14 cellular contexts compared by ENCODE assay signal in genomic region chr3:67017211-67017610, GRCh38. TPM values are rescaled to one million over a fixed set of nuclear protein-coding genes. Genes with fewer than 3 reads are reported as not detected.
DNase-seq lines count a peak whose midpoint lies in the region; ATAC-seq and TF ChIP-seq lines count a peak whose summit lies in the region.
"Had no signal": no experiment of that assay in that cellular context is flagged by ENCODE, and none has a peak within 500 bp of the region (broad histone marks: within the 10 kb centered on the region; RNA-seq: fewer than 3 reads in every experiment).

No MANE protein-coding gene starts in this region.

- no peak overlapping the region for H2BK120ac ChIP-seq in mesenchymal stem cell (ENCODE audit: low read depth, low read length)

- peak; percentile 6 for DNase-seq in AG10803 (ENCODE audit: low read depth)
- peak; percentile 55 for DNase-seq in endodermal cell
- DNase-seq in amygdala (lab: John Stamatoyannopoulos, UW): no peak
- DNase-seq in heart left ventricle: no peak
- no peak for DNase-seq in mesenchymal stem cell
- DNase-seq in posterior vena cava (ENCODE audit: low spot score): no peak
- DNase-seq: effector CD8-positive, alpha-beta T cell; GOT3; NCI-H1436 had no signal

- H3K14ac ChIP-seq in mesenchymal stem cell (ENCODE audit: low read length in 2 of 2): no peak overlapping the region

- H3K4me3 Mint-ChIP-seq in endodermal cell: no peak overlapping the region
- H3K4me3 Mint-ChIP-seq: activated naive CD8-positive, alpha-beta T cell; nephron had no signal

- H3K36me3 ChIP-seq in endodermal cell (ENCODE audit: control insufficient read depth, insufficient read depth, low read length) (no peaks in the 10 kb centered on the region), heart left ventricle (no peaks in the 10 kb centered on the region), mesenchymal stem cell (ENCODE audit: control insufficient read depth in 1 of 2, insufficient read depth in 2 of 2, low read depth in 1 of 2, low read length in 2 of 2) (no peaks in the 10 kb centered on the region)
- H3K36me3 ChIP-seq: BLaER1 had no signal

- H4K91ac ChIP-seq in mesenchymal stem cell (ENCODE audit: low read length): no peak overlapping the region

- H3K36me3 Mint-ChIP-seq in endodermal cell (ENCODE audit: low read depth): no peaks in the 10 kb centered on the region

- no peak for TF ChIP-seq POLR2A in heart left ventricle (IDR thresholded peaks at IDR 0.05)

- no peak overlapping the region for H3K4ac ChIP-seq in mesenchymal stem cell (ENCODE audit: low read depth in 1 of 2, low read length in 2 of 2)

- H3K18ac ChIP-seq in mesenchymal stem cell (ENCODE audit: low read depth in 1 of 2, low read length in 2 of 2): no peak overlapping the region

- H3K4me3 ChIP-seq in AG10803 (ENCODE audit: low read length) (no peak overlapping the region), endodermal cell (ENCODE audit: low read length) (no peak overlapping the region), heart left ventricle (no peak overlapping the region), mesenchymal stem cell (ENCODE audit: insufficient read depth in 1 of 2, low read depth in 1 of 2, low read length in 2 of 2) (no peak overlapping the region)
- H3K4me3 ChIP-seq: BLaER1 had no signal

- TF ChIP-seq CTCF in AG10803 (conservative IDR thresholded peaks at IDR 0.05; ENCODE audit: low read length) (no peak), endodermal cell (conservative IDR thresholded peaks at IDR 0.05) (no peak), heart left ventricle (IDR thresholded peaks at IDR 0.05) (no peak)

- no peak overlapping the region for H2BK12ac ChIP-seq in mesenchymal stem cell (ENCODE audit: low read length in 2 of 2)

- H3K27me3 ChIP-seq in endodermal cell (ENCODE audit: control insufficient read depth, insufficient read depth, low read length, poor library complexity, severe bottlenecking) (no peaks in the 10 kb centered on the region), heart left ventricle (no peaks in the 10 kb centered on the region), mesenchymal stem cell (ENCODE audit: control insufficient read depth in 1 of 2, insufficient read depth in 1 of 2, low read length in 2 of 2) (no peaks in the 10 kb centered on the region)
- H3K27me3 ChIP-seq: BLaER1 had no signal

- H2AK5ac ChIP-seq in mesenchymal stem cell (ENCODE audit: low read length, severe bottlenecking): no peak overlapping the region

- no peak overlapping the region for H3K27ac Mint-ChIP-seq in endodermal cell
- H3K27ac Mint-ChIP-seq: activated naive CD8-positive, alpha-beta T cell had no signal

- intact Hi-C loops in heart left ventricle (cut with DNase I) (no loop called here), posterior vena cava (cut with DNase I) (no loop called here)

- no peak overlapping the region for H4K8ac ChIP-seq in mesenchymal stem cell (ENCODE audit: low read length)

- peaks cover 35% of the 10 kb centered on the region for H3K4me1 Mint-ChIP-seq in endodermal cell

- H3K4me2 ChIP-seq in mesenchymal stem cell (ENCODE audit: low read length, poor library complexity, severe bottlenecking): no peak overlapping the region
- H3K4me2 ChIP-seq: BLaER1 had no signal

- ATAC-seq in GM18868 (IDR thresholded peaks at IDR 0.05; ENCODE audit: unreplicated experiment) (peak; percentile 40), HG03108 (IDR thresholded peaks at IDR 0.05; ENCODE audit: unreplicated experiment) (peak; percentile 15), heart left ventricle (no peak)

- H2AFZ ChIP-seq in mesenchymal stem cell (ENCODE audit: low read depth, low read length): no peak overlapping the region

- H3K9ac ChIP-seq in endodermal cell (ENCODE audit: extremely low read depth, low read length, poor library complexity, severe bottlenecking): no peak overlapping the region
- no peak overlapping the region for H3K9ac ChIP-seq in mesenchymal stem cell (ENCODE audit: low read length)
- H3K9ac ChIP-seq: BLaER1 had no signal

- H3K9me3 Mint-ChIP-seq in endodermal cell: no peaks in the 10 kb centered on the region
- H3K9me3 Mint-ChIP-seq: nephron had no signal

- H3K27ac ChIP-seq in endodermal cell (ENCODE audit: low read depth, low read length): no peak overlapping the region
- no peak overlapping the region for H3K27ac ChIP-seq in heart left ventricle
- H3K27ac ChIP-seq in mesenchymal stem cell (ENCODE audit: low read length, poor library complexity, severe bottlenecking): no peak overlapping the region
- H3K27ac ChIP-seq: BLaER1 had no signal

- no peak overlapping the region for H3K23ac ChIP-seq in mesenchymal stem cell (ENCODE audit: low read length in 2 of 2)

- no peak overlapping the region for H2BK15ac ChIP-seq in mesenchymal stem cell (ENCODE audit: low read depth, poor library complexity, severe bottlenecking)

- no peaks in the 10 kb centered on the region for H3K79me1 ChIP-seq in mesenchymal stem cell (replicated peaks; ENCODE audit: low read length, poor library complexity, severe bottlenecking)

- H3K4me1 ChIP-seq in endodermal cell (ENCODE audit: control insufficient read depth, insufficient read depth, low read length) (peaks cover 9% of the 10 kb centered on the region), heart left ventricle (peaks cover 0 to 24% (median 7%) of the 10 kb centered on the region in 12 donors), mesenchymal stem cell (ENCODE audit: control insufficient read depth, insufficient read depth, low read depth, low read length) (no peaks in the 10 kb centered on the region)
- H3K4me1 ChIP-seq: BLaER1 had no signal

- peaks cover 2% of the 10 kb centered on the region for H3K27me3 Mint-ChIP-seq in endodermal cell (ENCODE audit: insufficient read depth)
- H3K27me3 Mint-ChIP-seq: activated naive CD8-positive, alpha-beta T cell had no signal

- H3K9me3 ChIP-seq in endodermal cell (ENCODE audit: control insufficient read depth, low read length): no peaks in the 10 kb centered on the region
- no peaks in the 10 kb centered on the region for H3K9me3 ChIP-seq in heart left ventricle
- no peaks in the 10 kb centered on the region for H3K9me3 ChIP-seq in mesenchymal stem cell (ENCODE audit: control insufficient read depth, low read length)
- H3K9me3 ChIP-seq: BLaER1 had no signal

- WGBS in endodermal cell (ENCODE audit: insufficient coverage in 1 of 2, insufficient read length in 1 of 2), 2 experiments: 26% methylated on average over 1 of the region's 1 CpG; no CpG with 5 or more reads in 1 of the 2 experiments
- WGBS in heart left ventricle, 4 donors: 19 to 45% (median 20%) methylated on average over 1 of the region's 1 CpG
- WGBS in mesenchymal stem cell: 8% methylated on average over 1 of the region's 1 CpG

- no peak overlapping the region for H2BK5ac ChIP-seq in mesenchymal stem cell (ENCODE audit: low read depth, low read length, poor library complexity, severe bottlenecking)

RNA-seq across cellular contexts. Expression of gene KBTBD8, which starts 19.1 kb away (rescaled TPM):
- 1 to 10 TPM; 3.5 to 6.2 TPM for total RNA-seq in endodermal cell
- 3.2 TPM for polyA plus RNA-seq in endodermal cell (2013, experiment 1 of 2)
- 5.6 TPM for polyA plus RNA-seq in endodermal cell (2013, experiment 2 of 2)
- 1 to 10 TPM; 2.4 to 9.0 (median 6.4) TPM for total RNA-seq in heart left ventricle
- 1 to 10 TPM in 1 of 2 donors, under 1 TPM in 1; 0.99 to 6.1 TPM for polyA plus RNA-seq in heart left ventricle
- polyA plus RNA-seq in mesenchymal stem cell (2013, experiment 1 of 2): 0.75 TPM
- 0.70 TPM for polyA plus RNA-seq in mesenchymal stem cell (2013, experiment 2 of 2)
- total RNA-seq in posterior vena cava: 1 to 10 TPM; 1.9 to 2.3 TPM

Comparison
In these comparisons a context has a peak if more than half of its experiments do, and no peak if none do; other contexts are left out.
1. DNase-seq: peak in AG10803 (single experiment) and endodermal cell (single experiment); none in amygdala (0 of 56), heart left ventricle (0 of 5), mesenchymal stem cell (single experiment) and posterior vena cava (single experiment).
2. ATAC-seq: peak in GM18868 (single experiment) and HG03108 (single experiment); none in heart left ventricle (0 of 4).